ENCODE assay signal across 11 cellular contexts in genomic region chr1:156493749-156494148, GRCh38. TPM values are rescaled to one million over a fixed set of nuclear protein-coding genes. Genes with fewer than 3 reads are reported as not detected.
A peak's percentile ranks its signal among the peaks of the same experiment; 100 is the strongest.
DNase-seq lines count a peak whose midpoint lies in the region; ATAC-seq and TF ChIP-seq lines count a peak whose summit lies in the region.
"Had no signal": no experiment of that assay in that cellular context is flagged by ENCODE, and none has a peak within 500 bp of the region (broad histone marks: within the 10 kb centered on the region; RNA-seq: fewer than 3 reads in every experiment).

No MANE protein-coding gene starts in this region.

- no peaks in the 10 kb centered on the region for H3K27me3 ChIP-seq in CD4-positive, CD25-positive, alpha-beta regulatory T cell (ENCODE audit: control insufficient read depth, insufficient read depth, low read length)
- H3K27me3 ChIP-seq in KMS-11 (ENCODE audit: insufficient read depth, low read depth) (no peaks in the 10 kb centered on the region), ovary (no peaks in the 10 kb centered on the region), trophoblast cell (ENCODE audit: insufficient read depth, low read length) (no peaks in the 10 kb centered on the region)

- H3K9ac ChIP-seq in KMS-11 (peak overlapping the region; percentile 3; the same call in 1 of the 2 replicates), trophoblast cell (ENCODE audit: low read length) (no peak overlapping the region)

- no peak overlapping the region for H2BK12ac ChIP-seq in trophoblast cell (ENCODE audit: low read length)

- H3K79me2 ChIP-seq in KMS-11 (ENCODE audit: insufficient read depth, low read depth) = peaks cover 99% of the 10 kb centered on the region
- no peaks in the 10 kb centered on the region for H3K79me2 ChIP-seq in trophoblast cell (ENCODE audit: control insufficient read depth, insufficient read depth, low read length, poor library complexity)

- TF ChIP-seq CTCF in KMS-11 (conservative IDR thresholded peaks at IDR 0.05; ENCODE audit: low read depth, low read length) = no peak
- no peak for TF ChIP-seq CTCF in coronary artery (IDR thresholded peaks at IDR 0.05)
- no peak for TF ChIP-seq CTCF in ovary (IDR thresholded peaks at IDR 0.05)

- H3K36me3 ChIP-seq in CD4-positive, CD25-positive, alpha-beta regulatory T cell (ENCODE audit: control insufficient read depth, insufficient read depth, low read length) = peaks cover 12% of the 10 kb centered on the region
- no peaks in the 10 kb centered on the region; the same call in 1 of the 2 replicates for H3K36me3 ChIP-seq in KMS-11 (ENCODE audit: insufficient read depth)
- H3K36me3 ChIP-seq in ovary = no peaks in the 10 kb centered on the region
- H3K36me3 ChIP-seq in trophoblast cell (ENCODE audit: control insufficient read depth in 1 of 2, insufficient read depth in 2 of 2, low read length in 2 of 2) = peaks cover 2 to 4% of the 10 kb centered on the region in 2 experiments

- peaks cover 11 to 100% (median 84%) of the 10 kb centered on the region in 4 donors for H3K4me1 Mint-ChIP-seq in CD4-positive, CD25-positive, alpha-beta regulatory T cell

- no peak overlapping the region for H2BK5ac ChIP-seq in trophoblast cell (ENCODE audit: low read depth, low read length, poor library complexity)

- H3K4me3 ChIP-seq in CD4-positive, CD25-positive, alpha-beta regulatory T cell (ENCODE audit: low read depth, low read length) = peak overlapping the region; percentile 31
- H3K4me3 ChIP-seq in KMS-11 (IDR thresholded peaks at IDR 0.05; ENCODE audit: insufficient read depth, low read depth, low read length) (no peak overlapping the region), coronary artery (peak overlapping the region; percentile 54), ovary (no peak overlapping the region), trophoblast cell (ENCODE audit: low read depth, low read length) (no peak overlapping the region)

- no peak for TF ChIP-seq POLR2A in ovary (IDR thresholded peaks at IDR 0.05)

- H2BK120ac ChIP-seq in trophoblast cell (ENCODE audit: insufficient read depth, low read length, poor library complexity) = no peak overlapping the region

- H2AFZ ChIP-seq in KMS-11 (ENCODE audit: low read depth) (no peak overlapping the region), trophoblast cell (ENCODE audit: insufficient read depth, low read length, poor library complexity) (no peak overlapping the region)

- intact Hi-C loops in ovary (cut with DNase I) = no loop called here

- peak overlapping the region; percentile 44 to 67 (median 63) for H3K4me3 Mint-ChIP-seq in CD4-positive, CD25-positive, alpha-beta regulatory T cell

- peaks cover 100% of the 10 kb centered on the region for H3K4me1 ChIP-seq in CD4-positive, CD25-positive, alpha-beta regulatory T cell (ENCODE audit: control insufficient read depth, insufficient read depth, low read length, poor library complexity, severe bottlenecking)
- H3K4me1 ChIP-seq in KMS-11 (ENCODE audit: low read depth, poor library complexity, severe bottlenecking) = peaks cover 100% of the 10 kb centered on the region
- H3K4me1 ChIP-seq in ovary (ENCODE audit: insufficient read depth) = peaks cover 78% of the 10 kb centered on the region
- H3K4me1 ChIP-seq in trophoblast cell (ENCODE audit: control insufficient read depth in 1 of 2, insufficient read depth in 2 of 2, low read length in 2 of 2) = peaks cover 30 to 34% of the 10 kb centered on the region in 2 experiments

- H3K27me3 Mint-ChIP-seq in CD4-positive, CD25-positive, alpha-beta regulatory T cell = no peaks in the 10 kb centered on the region

- peak overlapping the region; percentile 71 for H3K27ac ChIP-seq in CD4-positive, CD25-positive, alpha-beta regulatory T cell (ENCODE audit: insufficient read depth, low read length, poor library complexity, severe bottlenecking)
- H3K27ac ChIP-seq in KMS-11 (peak overlapping the region; percentile 70; the same call in 1 of the 2 replicates), coronary artery (peak overlapping the region; percentile 96 to 100), ovary (peak overlapping the region; percentile 17 to 18), trophoblast cell (ENCODE audit: low read depth, low read length) (no peak overlapping the region)

- no peaks in the 10 kb centered on the region for H3K9me3 ChIP-seq in CD4-positive, CD25-positive, alpha-beta regulatory T cell (ENCODE audit: control insufficient read depth in 2 of 2, low read length in 2 of 2)
- no peaks in the 10 kb centered on the region for H3K9me3 ChIP-seq in ovary
- no peaks in the 10 kb centered on the region for H3K9me3 ChIP-seq in trophoblast cell (ENCODE audit: insufficient read depth, low read depth, low read length)
- H3K9me3 ChIP-seq: Caco-2 had no signal

- no peak overlapping the region for H4K8ac ChIP-seq in trophoblast cell (ENCODE audit: low read depth, low read length)

- H3K18ac ChIP-seq in trophoblast cell (ENCODE audit: low read length) = no peak overlapping the region

- H3K9me3 Mint-ChIP-seq in CD4-positive, CD25-positive, alpha-beta regulatory T cell = no peaks in the 10 kb centered on the region

- no peak for ATAC-seq in CD4-positive, CD25-positive, alpha-beta regulatory T cell (ENCODE audit: low read depth in 2 of 2)
- no peak for ATAC-seq in HG03442 (IDR thresholded peaks at IDR 0.05; ENCODE audit: unreplicated experiment)
- ATAC-seq: left lobe of liver had no signal

- H3K14ac ChIP-seq in trophoblast cell (ENCODE audit: low read length) = no peak overlapping the region

- H4K12ac ChIP-seq in trophoblast cell (ENCODE audit: low read depth, low read length) = no peak overlapping the region

- peaks cover 11% of the 10 kb centered on the region for H3K36me3 Mint-ChIP-seq in CD4-positive, CD25-positive, alpha-beta regulatory T cell

- H3K79me1 ChIP-seq in trophoblast cell (ENCODE audit: low read length) = no peaks in the 10 kb centered on the region

- H3K27ac Mint-ChIP-seq in CD4-positive, CD25-positive, alpha-beta regulatory T cell = peak overlapping the region in 2 of 3 donors; percentile 85 to 89

- no peak overlapping the region for H3K23ac ChIP-seq in trophoblast cell (ENCODE audit: low read length)

- no peak for TF ChIP-seq EP300 in ovary (IDR thresholded peaks at IDR 0.05)

- H3K4me2 ChIP-seq in KMS-11 (peak overlapping the region; percentile 99), trophoblast cell (ENCODE audit: low read length) (no peak overlapping the region)

- H3K4ac ChIP-seq in trophoblast cell (ENCODE audit: low read depth, low read length) = no peak overlapping the region

- no peak overlapping the region for H4K91ac ChIP-seq in trophoblast cell (ENCODE audit: low read depth, low read length)

- H4K20me1 ChIP-seq in KMS-11 (ENCODE audit: insufficient read depth) = no peaks in the 10 kb centered on the region; the same call in 1 of the 2 replicates

- no peak overlapping the region for H2AK5ac ChIP-seq in trophoblast cell (ENCODE audit: low read length)

- no peak for DNase-seq in CD4-positive, CD25-positive, alpha-beta regulatory T cell
- DNase-seq in coronary artery (ENCODE audit: low spot score) = no peak
- no peak for DNase-seq in ovary
- DNase-seq in trophoblast cell = no peak
- no peak for DNase-seq in glomerular visceral epithelial cell (ENCODE audit: extremely low spot score)
- no peak for DNase-seq in HuH-7 (ENCODE audit: low spot score)
- DNase-seq: Caco-2, NCI-H187 had no signal

RNA-seq across cellular contexts. Expression of gene MEF2D, which starts 6.8 kb away (rescaled TPM):
- 186 TPM for total RNA-seq in CD4-positive, CD25-positive, alpha-beta regulatory T cell
- polyA plus RNA-seq in CD4-positive, CD25-positive, alpha-beta regulatory T cell = 10 to 100 TPM in 1 of 4 donors, 1 to 10 TPM in 3; 4.6 to 11.5 (median 6.4) TPM
- 10 to 100 TPM; 30.0 to 96.6 (median 64.0) TPM for total RNA-seq in ovary
- polyA plus RNA-seq in ovary = 10 to 100 TPM; 33.0 to 40.1 TPM
- polyA plus RNA-seq in trophoblast cell (2013) = 10.5 and 10.7 TPM in 2 replicates

Comparison
In these comparisons a context has a peak if more than half of its experiments do, and no peak if none do; other contexts are left out.
1. H3K4me3 ChIP-seq: peak in CD4-positive, CD25-positive, alpha-beta regulatory T cell (single experiment) and coronary artery (single experiment); none in KMS-11 (single experiment), ovary (single experiment) and trophoblast cell (single experiment).